ENCODE assay signal across 8 cellular contexts in genomic region chr20:8132015-8132631, GRCh38. TPM values are rescaled to one million over a fixed set of nuclear protein-coding genes. Genes with fewer than 3 reads are reported as not detected.
A peak's percentile ranks its signal among the peaks of the same experiment; 100 is the strongest.
DNase-seq lines count a peak whose midpoint lies in the region; ATAC-seq and TF ChIP-seq lines count a peak whose summit lies in the region.

Gene PLCB1 (plus strand): TSS chr20:8132266. CDS start chr20:8132652, 386 bp downstream.

- intact Hi-C loops in prostate gland (cut with DNase I) (loop anchor here (1.0 to 10.0 kb wide), 4 partner anchors 85 to 589 kb away; no protein-coding TSS in a partner anchor), upper lobe of right lung (cut with DNase I) (no loop called here)

- no peaks in the 10 kb centered on the region for H3K36me3 ChIP-seq in right atrium auricular region
- H3K36me3 ChIP-seq in prostate gland, result no peaks in the 10 kb centered on the region
- no peaks in the 10 kb centered on the region for H3K36me3 ChIP-seq in upper lobe of right lung

- H3K4me1 ChIP-seq in right atrium auricular region, result peaks cover 0 to 21% of the 10 kb centered on the region in 2 donors
- H3K4me1 ChIP-seq in prostate gland (replicated peaks), result no peaks in the 10 kb centered on the region
- H3K4me1 ChIP-seq in upper lobe of right lung, result peaks cover 15% of the 10 kb centered on the region

- TF ChIP-seq CTCF in right atrium auricular region (IDR thresholded peaks at IDR 0.05) (peak; percentile 79 to 94), prostate gland (IDR thresholded peaks at IDR 0.05) (peak; percentile 73 to 95 (median 92)), upper lobe of right lung (IDR thresholded peaks at IDR 0.05) (peak; percentile 76)

- peak within 1 kb of the TSS; percentile 89 to 95 for H3K4me3 ChIP-seq in right atrium auricular region
- H3K4me3 ChIP-seq in prostate gland, result peak within 1 kb of the TSS; percentile 82 to 87
- peak within 1 kb of the TSS; percentile 57 for H3K4me3 ChIP-seq in upper lobe of right lung

- peak; percentile 67 for ATAC-seq in HG02571 (IDR thresholded peaks at IDR 0.05; ENCODE audit: unreplicated experiment)
- peak; percentile 97 for ATAC-seq in upper lobe of right lung

- peak; percentile 95 for DNase-seq in GM03348 (ENCODE audit: low spot score)
- peak; percentile 84 for DNase-seq in NCI-H1105 treated with DMSO at 0.1 percent for 48 hours (lab: John Stamatoyannopoulos, UW)
- DNase-seq in T-helper 2 cell, result peak; percentile 22 to 80 (median 33)
- peak; percentile 29 to 90 (median 76) for DNase-seq in anterior cingulate cortex (lab: John Stamatoyannopoulos, UW)
- DNase-seq in right atrium auricular region (ENCODE audit: low spot score), result peak; percentile 87
- peak; percentile 89 for DNase-seq in prostate gland (ENCODE audit: low spot score)
- peak; percentile 87 for DNase-seq in upper lobe of right lung

- H3K9me3 ChIP-seq in right atrium auricular region, result no peaks in the 10 kb centered on the region
- no peaks in the 10 kb centered on the region for H3K9me3 ChIP-seq in prostate gland
- no peaks in the 10 kb centered on the region for H3K9me3 ChIP-seq in upper lobe of right lung

- TF ChIP-seq POLR2A in prostate gland (IDR thresholded peaks at IDR 0.05), result no peak

- WGBS in prostate gland, result under 1% methylated on average over 57 of the region's 71 CpGs

- H3K27me3 ChIP-seq in right atrium auricular region (no peaks in the 10 kb centered on the region), prostate gland (replicated peaks; ENCODE audit: insufficient read depth) (no peaks in the 10 kb centered on the region), upper lobe of right lung (peaks cover 17% of the 10 kb centered on the region)

- peak within 1 kb of the TSS; percentile 87 to 92 for H3K27ac ChIP-seq in right atrium auricular region
- H3K27ac ChIP-seq in prostate gland, result peak within 1 kb of the TSS; percentile 82 to 88
- H3K27ac ChIP-seq in upper lobe of right lung, result peak within 1 kb of the TSS; percentile 48

RNA-seq across cellular contexts. Expression of gene PLCB1, which starts in this region (rescaled TPM):
- total RNA-seq in right atrium auricular region, result 10 to 100 TPM in 1 of 2 donors, 1 to 10 TPM in 1; 7.3 to 45.5 TPM
- 10 to 100 TPM; 24.3 to 26.3 TPM for total RNA-seq in prostate gland
- 12.4 TPM for total RNA-seq in upper lobe of right lung

Comparison
In these comparisons a context has a peak if more than half of its experiments do, and no peak if none do; other contexts are left out.
1. Peak in every context shown above with its lines: DNase-seq, ATAC-seq, H3K4me3 ChIP-seq and H3K27ac ChIP-seq.
2. DNase-seq: peak in every context shown above with its lines; median percentile 95 in GM03348; 89 in prostate gland; 87 in right atrium auricular region; 87 in upper lobe of right lung; 84 in NCI-H1105 treated with DMSO at 0.1 percent for 48 hours; 76 in anterior cingulate cortex; 33 in T-helper 2 cell.